In the genomic region with DNA sequence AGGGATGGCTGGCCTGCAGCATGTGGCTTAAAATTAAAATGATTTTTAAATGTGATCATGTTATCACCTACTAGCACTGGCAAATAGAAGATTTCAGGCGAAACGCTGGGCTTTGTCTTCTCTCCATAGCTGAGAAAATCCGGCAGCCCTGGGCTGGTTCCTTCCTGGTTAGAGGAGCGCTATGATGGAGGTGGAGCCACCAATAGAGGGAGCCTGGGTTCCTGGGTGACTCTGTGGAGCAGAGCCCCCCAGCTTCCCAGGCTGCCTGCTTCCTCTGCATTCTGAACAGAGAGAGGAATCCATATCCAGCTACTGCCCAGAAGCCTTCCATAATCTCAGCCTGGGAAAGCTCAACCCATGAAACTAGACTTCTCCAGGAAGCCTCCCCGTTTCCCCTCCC, we compare ENCODE assay signal across 18 cellular contexts. TPM values are rescaled to one million over a fixed set of nuclear protein-coding genes. Genes with fewer than 3 reads are reported as not detected.
A peak's percentile ranks its signal among the peaks of the same experiment; 100 is the strongest.
DNase-seq lines count a peak whose midpoint lies in the region; ATAC-seq and TF ChIP-seq lines count a peak whose summit lies in the region.
"Had no signal": no experiment of that assay in that cellular context is flagged by ENCODE, and none has a peak within 500 bp of the region (broad histone marks: within the 10 kb centered on the region; RNA-seq: fewer than 3 reads in every experiment).

No MANE protein-coding gene starts in this region.

- no peaks in the 10 kb centered on the region; the same call in 2 of the 3 replicates for H3K9me3 Mint-ChIP-seq in GM23338
- no peaks in the 10 kb centered on the region for H3K9me3 Mint-ChIP-seq in activated CD4-positive, alpha-beta T cell treated with anti-CD3 and anti-CD28 coated beads, Interleukin-2, amount 10 ng/mL, durations not matched to agents 7 days and 5 days
- H3K9me3 Mint-ChIP-seq: activated T-cell treated with anti-CD3 and anti-CD28 coated beads, Interleukin-2, amount 50 U/mL, for 72 hours; CD8-positive, alpha-beta T cell; T-helper 1 cell treated with Interleukin-12 subunit alpha and Interleukin-12 subunit beta and Interleukin-4 antibody, amounts not matched to agents 30 μg/mL and 1 μg/mL, for 36 hours had no signal

- no peak overlapping the region for H3K9ac ChIP-seq in BLaER1
- H3K9ac ChIP-seq: parathyroid adenoma had no signal

- H3K9me3 ChIP-seq in BLaER1 (no peaks in the 10 kb centered on the region), PC-9 (ENCODE audit: insufficient read depth, low read depth) (no peaks in the 10 kb centered on the region)
- H3K9me3 ChIP-seq: gastroesophageal sphincter, vagina had no signal

- no peaks in the 10 kb centered on the region for H3K36me3 Mint-ChIP-seq in GM23338 (ENCODE audit: low read depth)
- no peaks in the 10 kb centered on the region for H3K36me3 Mint-ChIP-seq in activated CD4-positive, alpha-beta T cell treated with anti-CD3 and anti-CD28 coated beads, Interleukin-2, amount 10 ng/mL, durations not matched to agents 7 days and 5 days (ENCODE audit: low read depth)
- H3K36me3 Mint-ChIP-seq: CD8-positive, alpha-beta T cell had no signal

- CTCF ChIA-PET in PC-9 (lab: Charles Lee): no interaction called here
- CTCF ChIA-PET in activated CD4-positive, alpha-beta T cell treated with anti-CD3 and anti-CD28 coated beads, Interleukin-2, amount 10 ng/mL, durations not matched to agents 7 days and 5 days (lab: Charles Lee): interaction anchor here (0.6 to 1.7 kb wide), 2 partner anchors 11 to 22 kb away, joined by 3 to 4 read pairs; no protein-coding TSS in a partner anchor

- H3K4me3 ChIP-seq in BLaER1 (no peak overlapping the region), GM23338 (no peak overlapping the region), PC-9 (no peak overlapping the region)
- H3K4me3 ChIP-seq: gastroesophageal sphincter, vagina had no signal

- H3K27ac ChIP-seq in BLaER1: no peak overlapping the region
- no peak overlapping the region for H3K27ac ChIP-seq in GM23338 (ENCODE audit: low read depth)
- peak overlapping the region; percentile 76 for H3K27ac ChIP-seq in PC-9
- H3K27ac ChIP-seq: gastroesophageal sphincter, parathyroid adenoma, vagina had no signal

- no peak overlapping the region for H2AFZ ChIP-seq in GM23338
- H2AFZ ChIP-seq in PC-9: no peak overlapping the region
- H2AFZ ChIP-seq: parathyroid adenoma had no signal

- H3K4me1 Mint-ChIP-seq in GM23338: no peaks in the 10 kb centered on the region
- H3K4me1 Mint-ChIP-seq in activated CD4-positive, alpha-beta T cell treated with anti-CD3 and anti-CD28 coated beads, Interleukin-2, amount 10 ng/mL, durations not matched to agents 7 days and 5 days: peaks cover 6% of the 10 kb centered on the region

- H4K20me1 ChIP-seq in BLaER1 (no peaks in the 10 kb centered on the region), GM23338 (replicated peaks; ENCODE audit: insufficient read depth) (no peaks in the 10 kb centered on the region), PC-9 (ENCODE audit: insufficient read depth) (no peaks in the 10 kb centered on the region)

- H3K9me2 ChIP-seq in GM23338 (ENCODE audit: insufficient read depth) (no peaks in the 10 kb centered on the region), PC-9 (ENCODE audit: insufficient read depth) (no peaks in the 10 kb centered on the region)

- H3K4me2 ChIP-seq in BLaER1 (peak overlapping the region; percentile 17), GM23338 (no peak overlapping the region), PC-9 (peak overlapping the region; percentile 59)

- POLR2A ChIA-PET in PC-9 (lab: Charles Lee; ENCODE audit: unreplicated experiment): interaction anchor here (0.7 kb wide), 1 partner anchor 83 kb away, joined by 5 read pairs; no protein-coding TSS in a partner anchor
- POLR2A ChIA-PET in activated CD4-positive, alpha-beta T cell treated with anti-CD3 and anti-CD28 coated beads, Interleukin-2, amount 10 ng/mL, durations not matched to agents 7 days and 5 days (lab: Charles Lee): no interaction called here

- intact Hi-C loops in PC-9 (cut with micrococcal nuclease; ENCODE audit: unreplicated experiment): no loop called here

- TF ChIP-seq CTCF in GM23338 (conservative IDR thresholded peaks at IDR 0.05; ENCODE audit: low read depth in 2 of 2) (peak; percentile 11 to 44; a peak in 2 of 4 replicates), PC-9 (conservative IDR thresholded peaks at IDR 0.05) (peak; percentile 38)

- H3F3A ChIP-seq in GM23338 (replicated peaks; ENCODE audit: low read depth) (no peaks in the 10 kb centered on the region), PC-9 (ENCODE audit: insufficient read depth, low read depth) (peaks cover 42% of the 10 kb centered on the region)

- DNase-seq in GM23338 (ENCODE audit: low spot score) (peak; percentile 36), PC-9 (no peak), left lobe of liver (ENCODE audit: low spot score) (no peak), NCI-H146 treated with DMSO at 0.1 percent for 48 hours (lab: John Stamatoyannopoulos, UW; ENCODE audit: unreplicated experiment) (no peak), superior temporal gyrus (ENCODE audit: extremely low spot score) (no peak), T-helper 9 cell (no peak)
- no peak for DNase-seq in activated CD4-positive, alpha-beta T cell treated with anti-CD3 and anti-CD28 coated beads, Interleukin-2, amount 10 ng/mL, durations not matched to agents 7 days and 5 days
- DNase-seq: activated CD4-positive, CD25-positive, alpha-beta regulatory T cell; activated T-cell treated with anti-CD3 and anti-CD28 coated beads, Interleukin-2, amount 50 U/mL, for 72 hours; CD8-positive, alpha-beta T cell; dermis blood vessel endothelial cell; NCI-H1417 treated with DMSO at 0.1 percent for 48 hours had no signal

- ATAC-seq in GM23338: peak; percentile 71
- peak; percentile 11 for ATAC-seq in left lobe of liver
- ATAC-seq: activated T-cell treated with anti-CD3 and anti-CD28 coated beads, Interleukin-2, amount 50 U/mL, for 72 hours; CD8-positive, alpha-beta T cell; gastroesophageal sphincter; left ventricle myocardium superior had no signal

- H3K4me1 ChIP-seq in BLaER1 (peaks cover 64% of the 10 kb centered on the region), GM23338 (ENCODE audit: insufficient read depth) (no peaks in the 10 kb centered on the region), PC-9 (replicated peaks; ENCODE audit: insufficient read depth) (peaks cover 61% of the 10 kb centered on the region)
- H3K4me1 ChIP-seq: gastroesophageal sphincter, parathyroid adenoma had no signal

- no peaks in the 10 kb centered on the region for H3K79me2 ChIP-seq in GM23338 (replicated peaks; ENCODE audit: insufficient read depth)
- no peaks in the 10 kb centered on the region for H3K79me2 ChIP-seq in PC-9 (ENCODE audit: low read depth)
- H3K79me2 ChIP-seq: parathyroid adenoma had no signal

- peaks cover 4% of the 10 kb centered on the region for H3K27me3 Mint-ChIP-seq in GM23338 (ENCODE audit: insufficient read depth, low read depth, poor library complexity)
- no peaks in the 10 kb centered on the region for H3K27me3 Mint-ChIP-seq in activated CD4-positive, alpha-beta T cell treated with anti-CD3 and anti-CD28 coated beads, Interleukin-2, amount 10 ng/mL, durations not matched to agents 7 days and 5 days

- no peaks in the 10 kb centered on the region for H3K36me3 ChIP-seq in BLaER1
- H3K36me3 ChIP-seq in GM23338 (ENCODE audit: insufficient read depth): no peaks in the 10 kb centered on the region
- H3K36me3 ChIP-seq in PC-9 (ENCODE audit: low read depth): no peaks in the 10 kb centered on the region
- H3K36me3 ChIP-seq: gastroesophageal sphincter, vagina had no signal

- no peak overlapping the region for H3K27ac Mint-ChIP-seq in GM23338
- H3K27ac Mint-ChIP-seq in activated CD4-positive, alpha-beta T cell treated with anti-CD3 and anti-CD28 coated beads, Interleukin-2, amount 10 ng/mL, durations not matched to agents 7 days and 5 days: no peak overlapping the region
- H3K27ac Mint-ChIP-seq: activated T-cell treated with anti-CD3 and anti-CD28 coated beads, Interleukin-2, amount 50 U/mL, for 72 hours; CD8-positive, alpha-beta T cell; T-helper 1 cell treated with Interleukin-12 subunit alpha and Interleukin-12 subunit beta and Interleukin-4 antibody, amounts not matched to agents 30 μg/mL and 1 μg/mL, for 36 hours had no signal

- no TSS peak for BruUV-seq in PC-9 (replicated peaks; lab: Mats Ljungman, UMichigan)

- no peak overlapping the region; the same call in 2 of the 3 replicates for H3K4me3 Mint-ChIP-seq in GM23338
- no peak overlapping the region for H3K4me3 Mint-ChIP-seq in activated CD4-positive, alpha-beta T cell treated with anti-CD3 and anti-CD28 coated beads, Interleukin-2, amount 10 ng/mL, durations not matched to agents 7 days and 5 days
- H3K4me3 Mint-ChIP-seq: activated T-cell treated with anti-CD3 and anti-CD28 coated beads, Interleukin-2, amount 50 U/mL, for 72 hours; CD8-positive, alpha-beta T cell; T-helper 1 cell treated with Interleukin-12 subunit alpha and Interleukin-12 subunit beta and Interleukin-4 antibody, amounts not matched to agents 30 μg/mL and 1 μg/mL, for 36 hours had no signal

- H3K27me3 ChIP-seq in BLaER1: no peaks in the 10 kb centered on the region
- H3K27me3 ChIP-seq in GM23338 (ENCODE audit: insufficient read depth): no peaks in the 10 kb centered on the region
- H3K27me3 ChIP-seq in PC-9 (ENCODE audit: insufficient read depth, low read depth): no peaks in the 10 kb centered on the region
- H3K27me3 ChIP-seq: vagina had no signal

TF ChIP-seq in GM23338, 12 proteins besides CTCF, POLR2A, EP300 and RAD21 (continues in another document):
- TF ChIP-seq CREB1 (CRISPR knock-in tag; IDR thresholded peaks at IDR 0.05; ENCODE audit: low read depth): no peak
- TF ChIP-seq STAT1 (IDR thresholded peaks at IDR 0.05; ENCODE audit: unreplicated experiment): no peak
- no peak for TF ChIP-seq POLR2AphosphoS5 (IDR thresholded peaks at IDR 0.05; ENCODE audit: low read depth)

RNA-seq across cellular contexts. Expression of a gene that starts 32.6 kb away (rescaled TPM):
- total RNA-seq in GM23338 (2014; rRNA removed; shearing (Covaris generic)): 36.2 and 51.9 TPM in 2 replicates
- polyA plus RNA-seq in GM23338 (2016; fragmentation: Nextera tagmentation; extraction: Ambion mirVana): 7.7 and 8.0 TPM in 2 replicates
- total RNA-seq in PC-9 (2021) (30.1 and 30.7 TPM in 2 replicates), left lobe of liver (58.7 TPM)
- 10 to 100 TPM; 58.2 to 70.4 TPM for total RNA-seq in activated CD4-positive, alpha-beta T cell treated with anti-CD3 and anti-CD28 coated beads, Interleukin-2, amount 10 ng/mL, durations not matched to agents 7 days and 5 days
